In genomic region chr19:39327990-39328705, GRCh38 we compare ENCODE assay signal across 1 cellular context.
TF ChIP-seq lines count a peak whose summit lies in the region.

No MANE protein-coding gene starts in this region.

TF ChIP-seq in K562, 482 proteins besides CTCF, POLR2A, EP300 and RAD21 (continued from another document and continues in another):
- TF ChIP-seq, protein P1, sequence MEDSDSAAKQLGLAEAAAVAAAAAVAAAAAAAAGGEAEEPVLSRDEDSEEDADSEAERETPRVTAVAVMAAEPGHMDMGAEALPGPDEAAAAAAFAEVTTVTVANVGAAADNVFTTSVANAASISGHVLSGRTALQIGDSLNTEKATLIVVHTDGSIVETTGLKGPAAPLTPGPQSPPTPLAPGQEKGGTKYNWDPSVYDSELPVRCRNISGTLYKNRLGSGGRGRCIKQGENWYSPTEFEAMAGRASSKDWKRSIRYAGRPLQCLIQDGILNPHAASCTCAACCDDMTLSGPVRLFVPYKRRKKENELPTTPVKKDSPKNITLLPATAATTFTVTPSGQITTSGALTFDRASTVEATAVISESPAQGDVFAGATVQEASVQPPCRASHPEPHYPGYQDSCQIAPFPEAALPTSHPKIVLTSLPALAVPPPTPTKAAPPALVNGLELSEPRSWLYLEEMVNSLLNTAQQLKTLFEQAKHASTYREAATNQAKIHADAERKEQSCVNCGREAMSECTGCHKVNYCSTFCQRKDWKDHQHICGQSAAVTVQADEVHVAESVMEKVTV (CRISPR knock-in tag; IDR thresholded peaks at IDR 0.05), result peak; percentile 87
- TF ChIP-seq ATF7 (IDR thresholded peaks at IDR 0.05) (peak; percentile 37; the same call in 1 of the 2 replicates), JUND (IDR thresholded peaks at IDR 0.05; ENCODE audit: borderline replicate concordance, low read depth, low read length) (peak; percentile 29; the same call in 1 of the 2 replicates), JUND (tag; IDR thresholded peaks at IDR 0.05; ENCODE audit: borderline replicate concordance, low read depth, low read length) (no peak; the same call in 2 of the 3 replicates), EP400 (IDR thresholded peaks at IDR 0.05) (no peak), ZNF551 (CRISPR knock-in tag; IDR thresholded peaks at IDR 0.05) (no peak), MAFK (IDR thresholded peaks at IDR 0.05; ENCODE audit: low read length) (no peak), L3MBTL2 (IDR thresholded peaks at IDR 0.05) (no peak), RFX5 (IDR thresholded peaks at IDR 0.05; ENCODE audit: low read depth, low read length) (no peak), ARID2 (IDR thresholded peaks at IDR 0.05) (peak; percentile 91), GATAD2B (IDR thresholded peaks at IDR 0.05; ENCODE audit: borderline replicate concordance) (no peak), NBN (IDR thresholded peaks at IDR 0.05; ENCODE audit: low read depth) (no peak), DMBX1 (CRISPR knock-in tag; IDR thresholded peaks at IDR 0.05; ENCODE audit: borderline replicate concordance) (no peak), HDAC6 (IDR thresholded peaks at IDR 0.05; ENCODE audit: low read depth, low read length) (no peak), MYC (IDR thresholded peaks at IDR 0.05; ENCODE audit: low read depth, low read length) (no peak), MYC (CRISPR knock-in tag; IDR thresholded peaks at IDR 0.05; ENCODE audit: borderline replicate concordance, low read depth) (no peak), FOSL1 (tag; conservative IDR thresholded peaks at IDR 0.05) (no peak), MAZ (CRISPR knock-in tag; conservative IDR thresholded peaks at IDR 0.05 in 1 of 2, IDR thresholded peaks at IDR 0.05 in 1 of 2) (peak; percentile 38 to 74; a peak in 2 of 4 replicates), PURB (CRISPR knock-in tag; IDR thresholded peaks at IDR 0.05; ENCODE audit: low read depth) (no peak), ZNF354B (CRISPR knock-in tag; IDR thresholded peaks at IDR 0.05) (no peak), SP1 (CRISPR knock-in tag; IDR thresholded peaks at IDR 0.05) (peak; percentile 50), THAP7 (CRISPR knock-in tag; IDR thresholded peaks at IDR 0.05) (no peak), PHTF2 (CRISPR knock-in tag; IDR thresholded peaks at IDR 0.05) (no peak), MTA2 (IDR thresholded peaks at IDR 0.05; ENCODE audit: low read depth) (no peak), ZNF717 (CRISPR knock-in tag; IDR thresholded peaks at IDR 0.05) (no peak), TRIM24 (IDR thresholded peaks at IDR 0.05) (no peak), CBFB (CRISPR knock-in tag; IDR thresholded peaks at IDR 0.05) (no peak), HCFC1 (IDR thresholded peaks at IDR 0.05; ENCODE audit: low read depth, low read length) (no peak), MECOM (CRISPR knock-in tag; IDR thresholded peaks at IDR 0.05) (no peak), CBFA2T3 (IDR thresholded peaks at IDR 0.05) (no peak), TAL1 (IDR thresholded peaks at IDR 0.05) (no peak), MCM5 (IDR thresholded peaks at IDR 0.05; ENCODE audit: low read depth) (no peak), ZSCAN29 (IDR thresholded peaks at IDR 0.05) (no peak), ZNF584 (CRISPR knock-in tag; IDR thresholded peaks at IDR 0.05; ENCODE audit: low read depth) (no peak), KLF10 (CRISPR knock-in tag; IDR thresholded peaks at IDR 0.05) (no peak), ZNF133 (CRISPR knock-in tag; IDR thresholded peaks at IDR 0.05) (no peak), U2AF1 (optimal IDR thresholded peaks at IDR 0.05; ENCODE audit: low read depth, low read length) (no peak), XRCC3 (IDR thresholded peaks at IDR 0.05) (no peak), ZNF217 (CRISPR knock-in tag; IDR thresholded peaks at IDR 0.05) (no peak), STAG1 (CRISPR knock-in tag; IDR thresholded peaks at IDR 0.05; ENCODE audit: borderline replicate concordance) (peak; percentile 87; the same call in 1 of the 2 replicates), SETDB1 (IDR thresholded peaks at IDR 0.05; ENCODE audit: low read length) (no peak), GTF2F1 (IDR thresholded peaks at IDR 0.05; ENCODE audit: low read depth, low read length) (no peak), ZSCAN32 (CRISPR knock-in tag; IDR thresholded peaks at IDR 0.05) (no peak)
- TF ChIP-seq, protein P2, sequence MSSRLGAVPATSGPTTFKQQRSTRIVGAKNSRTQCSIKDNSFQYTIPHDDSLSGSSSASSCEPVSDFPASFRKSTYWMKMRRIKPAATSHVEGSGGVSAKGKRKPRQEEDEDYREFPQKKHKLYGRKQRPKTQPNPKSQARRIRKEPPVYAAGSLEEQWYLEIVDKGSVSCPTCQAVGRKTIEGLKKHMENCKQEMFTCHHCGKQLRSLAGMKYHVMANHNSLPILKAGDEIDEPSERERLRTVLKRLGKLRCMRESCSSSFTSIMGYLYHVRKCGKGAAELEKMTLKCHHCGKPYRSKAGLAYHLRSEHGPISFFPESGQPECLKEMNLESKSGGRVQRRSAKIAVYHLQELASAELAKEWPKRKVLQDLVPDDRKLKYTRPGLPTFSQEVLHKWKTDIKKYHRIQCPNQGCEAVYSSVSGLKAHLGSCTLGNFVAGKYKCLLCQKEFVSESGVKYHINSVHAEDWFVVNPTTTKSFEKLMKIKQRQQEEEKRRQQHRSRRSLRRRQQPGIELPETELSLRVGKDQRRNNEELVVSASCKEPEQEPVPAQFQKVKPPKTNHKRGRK (tag; IDR thresholded peaks at IDR 0.05), result no peak
- TF ChIP-seq, protein P3, sequence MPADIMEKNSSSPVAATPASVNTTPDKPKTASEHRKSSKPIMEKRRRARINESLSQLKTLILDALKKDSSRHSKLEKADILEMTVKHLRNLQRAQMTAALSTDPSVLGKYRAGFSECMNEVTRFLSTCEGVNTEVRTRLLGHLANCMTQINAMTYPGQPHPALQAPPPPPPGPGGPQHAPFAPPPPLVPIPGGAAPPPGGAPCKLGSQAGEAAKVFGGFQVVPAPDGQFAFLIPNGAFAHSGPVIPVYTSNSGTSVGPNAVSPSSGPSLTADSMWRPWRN (IDR thresholded peaks at IDR 0.05; ENCODE audit: low read depth), result no peak
- TF ChIP-seq, protein P4, sequence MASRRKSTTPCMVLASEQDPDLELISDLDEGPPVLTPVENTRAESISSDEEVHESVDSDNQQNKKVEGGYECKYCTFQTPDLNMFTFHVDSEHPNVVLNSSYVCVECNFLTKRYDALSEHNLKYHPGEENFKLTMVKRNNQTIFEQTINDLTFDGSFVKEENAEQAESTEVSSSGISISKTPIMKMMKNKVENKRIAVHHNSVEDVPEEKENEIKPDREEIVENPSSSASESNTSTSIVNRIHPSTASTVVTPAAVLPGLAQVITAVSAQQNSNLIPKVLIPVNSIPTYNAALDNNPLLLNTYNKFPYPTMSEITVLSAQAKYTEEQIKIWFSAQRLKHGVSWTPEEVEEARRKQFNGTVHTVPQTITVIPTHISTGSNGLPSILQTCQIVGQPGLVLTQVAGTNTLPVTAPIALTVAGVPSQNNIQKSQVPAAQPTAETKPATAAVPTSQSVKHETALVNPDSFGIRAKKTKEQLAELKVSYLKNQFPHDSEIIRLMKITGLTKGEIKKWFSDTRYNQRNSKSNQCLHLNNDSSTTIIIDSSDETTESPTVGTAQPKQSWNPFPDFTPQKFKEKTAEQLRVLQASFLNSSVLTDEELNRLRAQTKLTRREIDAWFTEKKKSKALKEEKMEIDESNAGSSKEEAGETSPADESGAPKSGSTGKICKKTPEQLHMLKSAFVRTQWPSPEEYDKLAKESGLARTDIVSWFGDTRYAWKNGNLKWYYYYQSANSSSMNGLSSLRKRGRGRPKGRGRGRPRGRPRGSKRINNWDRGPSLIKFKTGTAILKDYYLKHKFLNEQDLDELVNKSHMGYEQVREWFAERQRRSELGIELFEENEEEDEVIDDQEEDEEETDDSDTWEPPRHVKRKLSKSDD (conservative IDR thresholded peaks at IDR 0.05; ENCODE audit: low read length), result no peak
- TF ChIP-seq, protein P5, sequence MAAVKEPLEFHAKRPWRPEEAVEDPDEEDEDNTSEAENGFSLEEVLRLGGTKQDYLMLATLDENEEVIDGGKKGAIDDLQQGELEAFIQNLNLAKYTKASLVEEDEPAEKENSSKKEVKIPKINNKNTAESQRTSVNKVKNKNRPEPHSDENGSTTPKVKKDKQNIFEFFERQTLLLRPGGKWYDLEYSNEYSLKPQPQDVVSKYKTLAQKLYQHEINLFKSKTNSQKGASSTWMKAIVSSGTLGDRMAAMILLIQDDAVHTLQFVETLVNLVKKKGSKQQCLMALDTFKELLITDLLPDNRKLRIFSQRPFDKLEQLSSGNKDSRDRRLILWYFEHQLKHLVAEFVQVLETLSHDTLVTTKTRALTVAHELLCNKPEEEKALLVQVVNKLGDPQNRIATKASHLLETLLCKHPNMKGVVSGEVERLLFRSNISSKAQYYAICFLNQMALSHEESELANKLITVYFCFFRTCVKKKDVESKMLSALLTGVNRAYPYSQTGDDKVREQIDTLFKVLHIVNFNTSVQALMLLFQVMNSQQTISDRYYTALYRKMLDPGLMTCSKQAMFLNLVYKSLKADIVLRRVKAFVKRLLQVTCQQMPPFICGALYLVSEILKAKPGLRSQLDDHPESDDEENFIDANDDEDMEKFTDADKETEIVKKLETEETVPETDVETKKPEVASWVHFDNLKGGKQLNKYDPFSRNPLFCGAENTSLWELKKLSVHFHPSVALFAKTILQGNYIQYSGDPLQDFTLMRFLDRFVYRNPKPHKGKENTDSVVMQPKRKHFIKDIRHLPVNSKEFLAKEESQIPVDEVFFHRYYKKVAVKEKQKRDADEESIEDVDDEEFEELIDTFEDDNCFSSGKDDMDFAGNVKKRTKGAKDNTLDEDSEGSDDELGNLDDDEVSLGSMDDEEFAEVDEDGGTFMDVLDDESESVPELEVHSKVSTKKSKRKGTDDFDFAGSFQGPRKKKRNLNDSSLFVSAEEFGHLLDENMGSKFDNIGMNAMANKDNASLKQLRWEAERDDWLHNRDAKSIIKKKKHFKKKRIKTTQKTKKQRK (IDR thresholded peaks at IDR 0.05; ENCODE audit: borderline replicate concordance, low read depth, low read length), result no peak
- TF ChIP-seq, protein P6, sequence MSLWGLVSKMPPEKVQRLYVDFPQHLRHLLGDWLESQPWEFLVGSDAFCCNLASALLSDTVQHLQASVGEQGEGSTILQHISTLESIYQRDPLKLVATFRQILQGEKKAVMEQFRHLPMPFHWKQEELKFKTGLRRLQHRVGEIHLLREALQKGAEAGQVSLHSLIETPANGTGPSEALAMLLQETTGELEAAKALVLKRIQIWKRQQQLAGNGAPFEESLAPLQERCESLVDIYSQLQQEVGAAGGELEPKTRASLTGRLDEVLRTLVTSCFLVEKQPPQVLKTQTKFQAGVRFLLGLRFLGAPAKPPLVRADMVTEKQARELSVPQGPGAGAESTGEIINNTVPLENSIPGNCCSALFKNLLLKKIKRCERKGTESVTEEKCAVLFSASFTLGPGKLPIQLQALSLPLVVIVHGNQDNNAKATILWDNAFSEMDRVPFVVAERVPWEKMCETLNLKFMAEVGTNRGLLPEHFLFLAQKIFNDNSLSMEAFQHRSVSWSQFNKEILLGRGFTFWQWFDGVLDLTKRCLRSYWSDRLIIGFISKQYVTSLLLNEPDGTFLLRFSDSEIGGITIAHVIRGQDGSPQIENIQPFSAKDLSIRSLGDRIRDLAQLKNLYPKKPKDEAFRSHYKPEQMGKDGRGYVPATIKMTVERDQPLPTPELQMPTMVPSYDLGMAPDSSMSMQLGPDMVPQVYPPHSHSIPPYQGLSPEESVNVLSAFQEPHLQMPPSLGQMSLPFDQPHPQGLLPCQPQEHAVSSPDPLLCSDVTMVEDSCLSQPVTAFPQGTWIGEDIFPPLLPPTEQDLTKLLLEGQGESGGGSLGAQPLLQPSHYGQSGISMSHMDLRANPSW (CRISPR knock-in tag; IDR thresholded peaks at IDR 0.05), result no peak
- TF ChIP-seq, protein P7, sequence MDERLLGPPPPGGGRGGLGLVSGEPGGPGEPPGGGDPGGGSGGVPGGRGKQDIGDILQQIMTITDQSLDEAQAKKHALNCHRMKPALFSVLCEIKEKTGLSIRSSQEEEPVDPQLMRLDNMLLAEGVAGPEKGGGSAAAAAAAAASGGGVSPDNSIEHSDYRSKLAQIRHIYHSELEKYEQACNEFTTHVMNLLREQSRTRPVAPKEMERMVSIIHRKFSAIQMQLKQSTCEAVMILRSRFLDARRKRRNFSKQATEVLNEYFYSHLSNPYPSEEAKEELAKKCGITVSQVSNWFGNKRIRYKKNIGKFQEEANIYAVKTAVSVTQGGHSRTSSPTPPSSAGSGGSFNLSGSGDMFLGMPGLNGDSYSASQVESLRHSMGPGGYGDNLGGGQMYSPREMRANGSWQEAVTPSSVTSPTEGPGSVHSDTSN (CRISPR knock-in tag; IDR thresholded peaks at IDR 0.05; ENCODE audit: low read depth), result no peak
- TF ChIP-seq, protein P7 (tag; conservative IDR thresholded peaks at IDR 0.05; ENCODE audit: low read depth), result no peak
- TF ChIP-seq, protein P8, sequence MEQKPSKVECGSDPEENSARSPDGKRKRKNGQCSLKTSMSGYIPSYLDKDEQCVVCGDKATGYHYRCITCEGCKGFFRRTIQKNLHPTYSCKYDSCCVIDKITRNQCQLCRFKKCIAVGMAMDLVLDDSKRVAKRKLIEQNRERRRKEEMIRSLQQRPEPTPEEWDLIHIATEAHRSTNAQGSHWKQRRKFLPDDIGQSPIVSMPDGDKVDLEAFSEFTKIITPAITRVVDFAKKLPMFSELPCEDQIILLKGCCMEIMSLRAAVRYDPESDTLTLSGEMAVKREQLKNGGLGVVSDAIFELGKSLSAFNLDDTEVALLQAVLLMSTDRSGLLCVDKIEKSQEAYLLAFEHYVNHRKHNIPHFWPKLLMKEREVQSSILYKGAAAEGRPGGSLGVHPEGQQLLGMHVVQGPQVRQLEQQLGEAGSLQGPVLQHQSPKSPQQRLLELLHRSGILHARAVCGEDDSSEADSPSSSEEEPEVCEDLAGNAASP (IDR thresholded peaks at IDR 0.05), result no peak
- TF ChIP-seq, protein P9, sequence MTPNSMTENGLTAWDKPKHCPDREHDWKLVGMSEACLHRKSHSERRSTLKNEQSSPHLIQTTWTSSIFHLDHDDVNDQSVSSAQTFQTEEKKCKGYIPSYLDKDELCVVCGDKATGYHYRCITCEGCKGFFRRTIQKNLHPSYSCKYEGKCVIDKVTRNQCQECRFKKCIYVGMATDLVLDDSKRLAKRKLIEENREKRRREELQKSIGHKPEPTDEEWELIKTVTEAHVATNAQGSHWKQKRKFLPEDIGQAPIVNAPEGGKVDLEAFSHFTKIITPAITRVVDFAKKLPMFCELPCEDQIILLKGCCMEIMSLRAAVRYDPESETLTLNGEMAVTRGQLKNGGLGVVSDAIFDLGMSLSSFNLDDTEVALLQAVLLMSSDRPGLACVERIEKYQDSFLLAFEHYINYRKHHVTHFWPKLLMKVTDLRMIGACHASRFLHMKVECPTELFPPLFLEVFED (CRISPR knock-in tag; conservative IDR thresholded peaks at IDR 0.05), result no peak
